In the genomic region with DNA sequence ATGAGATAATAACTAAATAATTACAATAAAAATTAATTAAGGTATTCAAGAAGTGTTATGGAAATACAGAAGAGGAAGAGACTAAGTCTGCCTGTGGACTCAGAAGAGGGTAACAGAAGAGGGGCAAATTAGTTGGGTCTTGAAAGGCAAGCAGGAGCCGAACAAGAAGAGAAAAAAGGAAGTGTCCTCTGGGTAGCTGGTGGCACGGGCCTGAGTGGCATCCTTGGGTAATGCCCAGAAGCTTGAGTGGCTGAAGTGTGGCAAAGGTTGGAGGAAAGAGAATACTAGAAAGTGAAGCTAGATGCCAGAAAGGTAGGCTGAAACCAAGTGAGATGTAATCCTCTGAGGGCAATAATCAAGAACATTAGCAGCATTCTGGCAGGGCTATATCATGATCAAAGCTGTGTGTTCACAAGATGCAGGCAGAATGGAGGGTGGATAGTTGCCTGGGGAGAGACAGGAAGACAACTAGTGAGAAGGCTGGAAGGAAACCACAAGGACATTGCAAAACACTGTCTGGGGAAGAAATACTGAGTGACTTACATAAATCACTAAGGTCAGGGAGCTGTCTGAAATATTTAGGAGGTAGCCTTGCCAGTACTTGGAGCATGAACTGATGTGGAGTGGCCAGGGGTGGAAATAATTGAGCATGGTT, we compare ENCODE assay signal across 10 cellular contexts. TPM values are rescaled to one million over a fixed set of nuclear protein-coding genes. Genes with fewer than 3 reads are reported as not detected.
DNase-seq lines count a peak whose midpoint lies in the region; TF ChIP-seq lines count a peak whose summit lies in the region.
"Had no signal": no experiment of that assay in that cellular context is flagged by ENCODE, and none has a peak within 500 bp of the region (broad histone marks: within the 10 kb centered on the region; RNA-seq: fewer than 3 reads in every experiment).

No MANE protein-coding gene starts in this region.

- H3K36me3 ChIP-seq in MG63 (0 out of 2 replicates have a peak, but pooled peaks cover 2% of the 10 kb centered on the region), neutrophil (no peaks in the 10 kb centered on the region), WERI-Rb-1 (no peaks in the 10 kb centered on the region)

- DNase-seq in EL = peak; percentile 85
- DNase-seq in MG63 = peak; percentile 2
- DNase-seq in astrocyte of the cerebellum (ENCODE audit: low read depth) = peak; percentile 66
- no peak for DNase-seq in T1000 (lab: John Stamatoyannopoulos, UW)
- DNase-seq in WERI-Rb-1 = no peak
- DNase-seq in NCI-H1092 (lab: John Stamatoyannopoulos, UW) = no peak
- DNase-seq in RKO (ENCODE audit: low spot score) = no peak
- DNase-seq: NCI-H2171 treated with DMSO at 0.1 percent for 48 hours; stimulated activated CD8-positive, alpha-beta memory T cell treated with anti-CD3 and anti-CD28 coated beads, Interleukin-4, amount 100 ng/mL, for 48 hours had no signal

- peaks cover 24 to 40% of the 10 kb centered on the region in 2 experiments for H3K4me1 ChIP-seq in neutrophil (ENCODE audit: control insufficient read depth in 1 of 2, insufficient read depth in 1 of 2, low read depth in 1 of 2, low read length in 1 of 2)

- TF ChIP-seq CTCF in astrocyte of the cerebellum (IDR thresholded peaks at IDR 0.05; ENCODE audit: low read depth, low read length, missing control alignments) (no peak), neutrophil (IDR thresholded peaks at IDR 0.05) (no peak), WERI-Rb-1 (IDR thresholded peaks at IDR 0.05; ENCODE audit: low read depth, low read length) (no peak)

- no peak overlapping the region for H3K4me3 ChIP-seq in MG63
- no peak overlapping the region for H3K4me3 ChIP-seq in astrocyte of the cerebellum (ENCODE audit: low read depth, low read length)
- no peak overlapping the region for H3K4me3 ChIP-seq in neutrophil (ENCODE audit: low read depth in 1 of 2, low read length in 1 of 2)
- H3K4me3 ChIP-seq in WERI-Rb-1 (ENCODE audit: low read depth, low read length) = no peak overlapping the region

- in situ Hi-C loops in astrocyte of the cerebellum (cut with HindIII; ENCODE audit: low sequenced_read_pairs) = no loop called here

- H3K9me3 ChIP-seq in MG63 = 0 out of 2 replicates have a peak, but pooled peaks cover 2% of the 10 kb centered on the region
- H3K9me3 ChIP-seq in neutrophil = no peaks in the 10 kb centered on the region
- no peaks in the 10 kb centered on the region for H3K9me3 ChIP-seq in WERI-Rb-1 (ENCODE audit: severe bottlenecking)

- H3K27ac ChIP-seq in neutrophil (peak overlapping the region; percentile 56), WERI-Rb-1 (no peak overlapping the region)

- no peaks in the 10 kb centered on the region for H3K27me3 ChIP-seq in MG63
- no peaks in the 10 kb centered on the region for H3K27me3 ChIP-seq in neutrophil
- no peaks in the 10 kb centered on the region for H3K27me3 ChIP-seq in WERI-Rb-1 (ENCODE audit: insufficient read depth, low read depth, severe bottlenecking)

RNA-seq across cellular contexts. Expression of a gene that starts 16.2 kb away (rescaled TPM):
- 3.4 and 10.1 TPM in 2 replicates for total RNA-seq in MG63 (2014; rRNA removed; shearing (Covaris generic); ENCODE audit: low replicate concordance)

Comparison
In these comparisons a context has a peak if more than half of its experiments do, and no peak if none do; other contexts are left out.
1. DNase-seq: peak in EL (single experiment), MG63 (single experiment) and astrocyte of the cerebellum (single experiment); none in T1000 (single experiment), WERI-Rb-1 (single experiment), NCI-H1092 (single experiment) and RKO (single experiment).